1 cellular context compared by ENCODE assay signal in the genomic region with DNA sequence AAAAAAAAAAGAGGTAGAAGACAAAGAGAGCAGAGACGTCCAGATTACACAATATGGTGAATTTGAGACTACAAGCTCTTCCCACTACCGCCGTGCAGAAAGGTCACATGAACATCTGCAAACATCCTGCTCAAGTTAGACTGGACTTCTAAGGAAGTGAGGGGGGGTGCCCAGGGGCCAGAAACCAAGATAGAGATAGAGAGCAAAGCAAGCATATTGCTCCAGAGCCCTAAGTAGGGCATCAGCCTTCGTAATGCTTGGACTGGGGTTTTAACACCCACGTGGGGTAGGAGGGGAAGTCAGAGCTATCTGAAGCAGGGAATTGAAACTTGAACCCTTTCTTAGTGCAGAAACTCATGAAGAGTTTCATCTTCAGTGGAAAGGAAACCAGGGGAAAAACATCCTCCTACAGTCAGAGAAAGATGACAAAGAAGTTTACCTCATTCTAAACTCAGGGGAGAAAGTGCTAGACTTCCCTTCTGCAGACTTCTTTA.
TF ChIP-seq lines count a peak whose summit lies in the region.

No MANE protein-coding gene starts in this region.

TF ChIP-seq in SK-N-SH, 30 proteins besides CTCF, POLR2A, EP300 and RAD21 (continued from another document):
- TF ChIP-seq TAF1 (IDR thresholded peaks at IDR 0.05; ENCODE audit: borderline replicate concordance, low read depth, low read length) (no peak), RFX5 (IDR thresholded peaks at IDR 0.05; ENCODE audit: low read length) (no peak), JUND (IDR thresholded peaks at IDR 0.05) (no peak), YY1 (IDR thresholded peaks at IDR 0.05; ENCODE audit: low read depth) (no peak), FOXM1 (IDR thresholded peaks at IDR 0.05; ENCODE audit: low read depth) (no peak), FOSL2 (IDR thresholded peaks at IDR 0.05; ENCODE audit: borderline replicate concordance, low read depth) (no peak), MEF2A (IDR thresholded peaks at IDR 0.05; ENCODE audit: borderline replicate concordance, low read depth) (no peak)
